In genomic region chr3:197592361-197593045, GRCh38 we compare ENCODE assay signal across 15 cellular contexts. TPM values are rescaled to one million over a fixed set of nuclear protein-coding genes. Genes with fewer than 3 reads are reported as not detected.
DNase-seq lines count a peak whose midpoint lies in the region; ATAC-seq and TF ChIP-seq lines count a peak whose summit lies in the region.
"Had no signal": no experiment of that assay in that cellular context is flagged by ENCODE, and none has a peak within 500 bp of the region (broad histone marks: within the 10 kb centered on the region; RNA-seq: fewer than 3 reads in every experiment).

No MANE protein-coding gene starts in this region.

- BruUV-seq in PC-3 (replicated peaks; lab: Mats Ljungman, UMichigan): no TSS peak

- H3K4me3 ChIP-seq in upper lobe of right lung (no peak overlapping the region), PC-3 (ENCODE audit: low read length) (no peak overlapping the region)
- H3K4me3 ChIP-seq: MG63, smooth muscle cell, tibial artery had no signal

- POLR2A ChIA-PET in PC-3 (lab: Charles Lee; ENCODE audit: unreplicated experiment): interaction anchor here (0.6 kb wide), 1 partner anchor 13 kb away, joined by 3 read pairs; no protein-coding TSS in a partner anchor

- intact Hi-C loops in upper lobe of right lung (cut with DNase I) (no loop called here), posterior vena cava (cut with DNase I) (no loop called here), PC-3 (cut with micrococcal nuclease) (no loop called here)

- no peak overlapping the region for H2AFZ ChIP-seq in PC-3 (ENCODE audit: low read length)

- peaks cover 4% of the 10 kb centered on the region for H3K36me3 Mint-ChIP-seq in activated naive CD8-positive, alpha-beta T cell treated with anti-CD3 and anti-CD28 coated beads, Interleukin-2, amount 50 U/mL, for 24 hours (ENCODE audit: low read depth)

- H3K27ac Mint-ChIP-seq in activated naive CD8-positive, alpha-beta T cell treated with anti-CD3 and anti-CD28 coated beads, Interleukin-2, amount 50 U/mL, for 24 hours: peak overlapping the region; percentile 90

- no peaks in the 10 kb centered on the region for H3K9me2 ChIP-seq in PC-3 (replicated peaks; ENCODE audit: low read length)

- no peak overlapping the region for H3K27ac ChIP-seq in upper lobe of right lung
- no peak overlapping the region for H3K27ac ChIP-seq in PC-3 (ENCODE audit: low read length)
- H3K27ac ChIP-seq: tibial artery had no signal

- H3F3A ChIP-seq in PC-3 (ENCODE audit: low read length, unreplicated experiment): no peaks in the 10 kb centered on the region

- H3K4me3 Mint-ChIP-seq in activated naive CD8-positive, alpha-beta T cell treated with anti-CD3 and anti-CD28 coated beads, Interleukin-2, amount 50 U/mL, for 24 hours: peak overlapping the region; percentile 49

- ATAC-seq in activated naive CD8-positive, alpha-beta T cell treated with anti-CD3 and anti-CD28 coated beads, Interleukin-2, amount 50 U/mL, for 24 hours: peak; percentile 70
- peak; percentile 58 for ATAC-seq in upper lobe of right lung
- no peak for ATAC-seq in PC-3

- TF ChIP-seq CTCF in upper lobe of right lung (IDR thresholded peaks at IDR 0.05): no peak
- no peak for TF ChIP-seq CTCF in PC-3 (conservative IDR thresholded peaks at IDR 0.05; ENCODE audit: low read depth, low read length)

- H3K27me3 Mint-ChIP-seq in activated naive CD8-positive, alpha-beta T cell treated with anti-CD3 and anti-CD28 coated beads, Interleukin-2, amount 50 U/mL, for 24 hours: no peaks in the 10 kb centered on the region

- H3K4me1 ChIP-seq in upper lobe of right lung: no peaks in the 10 kb centered on the region
- no peaks in the 10 kb centered on the region for H3K4me1 ChIP-seq in PC-3 (ENCODE audit: insufficient read depth, low read length)
- H3K4me1 ChIP-seq: tibial artery had no signal

- H3K36me3 ChIP-seq in upper lobe of right lung: no peaks in the 10 kb centered on the region
- H3K36me3 ChIP-seq in PC-3 (ENCODE audit: low read depth, low read length): no peaks in the 10 kb centered on the region
- H3K36me3 ChIP-seq: MG63 had no signal

- DNase-seq in stimulated activated CD4-positive, alpha-beta T cell treated with anti-CD3 and anti-CD28 coated beads, Interleukin-12 subunit alpha, Interleukin-12 subunit beta, amount 100 ng/mL, for 48 hours (ENCODE audit: low read depth in 2 of 3, low spot score in 1 of 3): peak in 2 of 3 donors; percentile 0 to 14
- no peak for DNase-seq in stimulated activated CD4-positive, alpha-beta T cell treated with anti-CD3 and anti-CD28 coated beads, Interleukin-4, amount 100 ng/mL, for 1 hour
- peak; percentile 34 for DNase-seq in activated CD4-positive, alpha-beta T cell treated with anti-CD3 and anti-CD28 coated beads for 48 hours
- peak; percentile 58 for DNase-seq in activated naive CD8-positive, alpha-beta T cell treated with anti-CD3 and anti-CD28 coated beads, Interleukin-2, amount 50 U/mL, for 24 hours
- DNase-seq in upper lobe of right lung (no peak), posterior vena cava (ENCODE audit: low spot score) (no peak), PC-3 (no peak), DMS153 treated with DMSO at 0.1 percent for 48 hours (lab: John Stamatoyannopoulos, UW; ENCODE audit: unreplicated experiment) (no peak)
- DNase-seq: activated gamma-delta T cell treated with Interleukin-2 at 50 U/mL for 16 hours, DMS79, mesenchymal stem cell, MG63, NCI-H2029, tibial artery had no signal

- H3K9me3 Mint-ChIP-seq in activated naive CD8-positive, alpha-beta T cell treated with anti-CD3 and anti-CD28 coated beads, Interleukin-2, amount 50 U/mL, for 24 hours: no peaks in the 10 kb centered on the region

- H3K79me2 ChIP-seq in PC-3 (ENCODE audit: low read length): no peaks in the 10 kb centered on the region

- no peak overlapping the region for H3K9ac ChIP-seq in PC-3 (ENCODE audit: low read length)

- H3K4me1 Mint-ChIP-seq in activated naive CD8-positive, alpha-beta T cell treated with anti-CD3 and anti-CD28 coated beads, Interleukin-2, amount 50 U/mL, for 24 hours: peaks cover 31% of the 10 kb centered on the region

- H3K9me3 ChIP-seq in upper lobe of right lung (no peaks in the 10 kb centered on the region), PC-3 (ENCODE audit: low read length) (no peaks in the 10 kb centered on the region)
- H3K9me3 ChIP-seq: MG63, tibial artery had no signal

- no peak overlapping the region for H3K4me2 ChIP-seq in PC-3 (ENCODE audit: low read length)
- H3K4me2 ChIP-seq: smooth muscle cell had no signal

- H3K27me3 ChIP-seq in upper lobe of right lung: no peaks in the 10 kb centered on the region
- no peaks in the 10 kb centered on the region for H3K27me3 ChIP-seq in PC-3 (ENCODE audit: low read length)
- H3K27me3 ChIP-seq: MG63, tibial artery had no signal

- no peaks in the 10 kb centered on the region for H4K20me1 ChIP-seq in PC-3 (ENCODE audit: low read length)

- CTCF ChIA-PET in PC-3 (lab: Charles Lee): no interaction called here

RNA-seq across cellular contexts. Expression of gene BDH1, which starts 36.7 kb away (rescaled TPM):
- total RNA-seq in upper lobe of right lung (12.5 TPM), posterior vena cava (1 to 10 TPM; 3.1 to 3.4 TPM), PC-3 (2014; rRNA removed) (10.6 and 14.1 TPM in 2 replicates)

Comparison
In these comparisons a context has a peak if more than half of its experiments do, and no peak if none do; other contexts are left out.
1. DNase-seq: peak in stimulated activated CD4-positive, alpha-beta T cell treated with anti-CD3 and anti-CD28 coated beads, Interleukin-12 subunit alpha, Interleukin-12 subunit beta, amount 100 ng/mL, for 48 hours (2 of 3), activated CD4-positive, alpha-beta T cell treated with anti-CD3 and anti-CD28 coated beads for 48 hours (single experiment) and activated naive CD8-positive, alpha-beta T cell treated with anti-CD3 and anti-CD28 coated beads, Interleukin-2, amount 50 U/mL, for 24 hours (single experiment); none in stimulated activated CD4-positive, alpha-beta T cell treated with anti-CD3 and anti-CD28 coated beads, Interleukin-4, amount 100 ng/mL, for 1 hour (single experiment), upper lobe of right lung (single experiment), posterior vena cava (single experiment), PC-3 (single experiment) and DMS153 treated with DMSO at 0.1 percent for 48 hours (single experiment).